28 cellular contexts compared by ENCODE assay signal in the genomic region with DNA sequence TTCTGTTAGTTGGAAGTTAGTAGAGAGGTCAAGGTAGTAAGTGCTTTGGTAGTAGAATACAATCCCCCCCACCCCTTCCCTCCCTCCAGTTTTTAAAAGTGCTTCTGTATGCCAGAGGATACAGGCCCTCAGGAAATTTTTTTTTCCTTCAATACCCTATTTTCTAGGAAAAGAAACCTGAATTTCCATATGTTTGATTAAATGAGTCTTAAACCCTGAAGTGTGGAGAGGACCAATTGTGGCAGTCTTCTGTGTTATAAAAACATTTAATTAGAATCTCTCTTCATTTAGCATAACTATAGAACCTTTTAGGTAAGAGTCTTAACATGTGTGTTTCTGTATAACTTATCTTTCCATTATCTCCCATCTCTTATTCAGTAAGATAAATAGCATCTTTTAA.
"Had no signal": no experiment of that assay in that cellular context is flagged by ENCODE, and none has a peak within 500 bp of the region (broad histone marks: within the 10 kb centered on the region; RNA-seq: fewer than 3 reads in every experiment).

No MANE protein-coding gene starts in this region.

- H3K27me3 Mint-ChIP-seq: activated CD4-positive, alpha-beta memory T cell treated with anti-CD3 and anti-CD28 coated beads for 36 hours; activated CD4-positive, alpha-beta T cell treated with anti-CD3 and anti-CD28 coated beads, Interleukin-2, amount 10 ng/mL, durations not matched to agents 24 days and 14 days; activated naive CD8-positive, alpha-beta T cell treated with anti-CD3 and anti-CD28 coated beads, Interleukin-2, amount 50 U/mL, for 24 hours; activated T-cell treated with anti-CD3 and anti-CD28 coated beads, Interleukin-2, amount 50 U/mL, for 24 hours; central memory CD8-positive, alpha-beta T cell; progenitor cell of endocrine pancreas; T-helper 17 cell had no signal

- H3K4me3 Mint-ChIP-seq: activated CD4-positive, alpha-beta memory T cell treated with anti-CD3 and anti-CD28 coated beads for 36 hours; activated CD4-positive, alpha-beta T cell treated with anti-CD3 and anti-CD28 coated beads, Interleukin-2, amount 10 ng/mL, durations not matched to agents 24 days and 14 days; activated naive CD8-positive, alpha-beta T cell treated with anti-CD3 and anti-CD28 coated beads, Interleukin-2, amount 50 U/mL, for 24 hours; activated T-cell treated with anti-CD3 and anti-CD28 coated beads, Interleukin-2, amount 50 U/mL, for 24 hours; central memory CD8-positive, alpha-beta T cell; natural killer cell; T-helper 17 cell had no signal

- DNase-seq: activated CD4-positive, alpha-beta memory T cell treated with anti-CD3 and anti-CD28 coated beads for 36 hours; activated CD4-positive, alpha-beta T cell treated with anti-CD3 and anti-CD28 coated beads, Interleukin-2, amount 10 ng/mL, durations not matched to agents 24 days and 14 days; activated CD4-positive, CD25-positive, alpha-beta regulatory T cell treated with anti-CD3 and anti-CD28 coated beads, Interleukin-2, amount 50 U/mL, for 72 hours; activated CD8-positive, alpha-beta memory T cell treated with anti-CD3 and anti-CD28 coated beads, Interleukin-2, amount 50 U/mL, for 48 hours; activated gamma-delta T cell; activated naive CD4-positive, alpha-beta T cell treated with anti-CD3 and anti-CD28 coated beads, Interleukin-2, amount 50 U/mL, for 16 hours; activated naive CD8-positive, alpha-beta T cell treated with anti-CD3 and anti-CD28 coated beads, Interleukin-2, amount 50 U/mL, for 24 hours; activated T-cell treated with anti-CD3 and anti-CD28 coated beads, Interleukin-2, amount 50 U/mL, for 24 hours; amygdala; dermis blood vessel endothelial cell; effector CD4-positive, alpha-beta T cell; left lung; lower lobe of right lung; mesenchymal stem cell; natural killer cell; right lobe of liver; stimulated activated CD4-positive, alpha-beta T cell treated with anti-CD3 and anti-CD28 coated beads, Interleukin-12 subunit alpha, Interleukin-12 subunit beta, amount 100 ng/mL, for 4 hours; stimulated activated CD4-positive, alpha-beta T cell treated with anti-CD3 and anti-CD28 coated beads, Interleukin-4, amount 100 ng/mL, for 1 hour; stomach; T-helper 17 cell; T1000; thyroid gland; upper lobe of right lung; WERI-Rb-1 had no signal

- H3K4me3 ChIP-seq: left lung, lower lobe of right lung, right lobe of liver, stomach, thyroid gland, upper lobe of right lung had no signal

- H3K4me1 ChIP-seq: breast epithelium, lower lobe of right lung, right lobe of liver, upper lobe of right lung had no signal

- ATAC-seq: activated naive CD8-positive, alpha-beta T cell treated with anti-CD3 and anti-CD28 coated beads, Interleukin-2, amount 50 U/mL, for 24 hours; left lung; lower lobe of right lung; natural killer cell; right lobe of liver; T-helper 17 cell; upper lobe of right lung had no signal

- H3K36me3 Mint-ChIP-seq: natural killer cell had no signal

- H3K36me3 ChIP-seq: thyroid gland had no signal

- H3K27ac Mint-ChIP-seq: activated CD4-positive, alpha-beta memory T cell treated with anti-CD3 and anti-CD28 coated beads for 36 hours; activated CD4-positive, alpha-beta T cell treated with anti-CD3 and anti-CD28 coated beads, Interleukin-2, amount 10 ng/mL, durations not matched to agents 24 days and 14 days; activated naive CD8-positive, alpha-beta T cell treated with anti-CD3 and anti-CD28 coated beads, Interleukin-2, amount 50 U/mL, for 24 hours; natural killer cell had no signal

- H3K27me3 ChIP-seq: breast epithelium, left lung, neutrophil, right lobe of liver, stomach, thyroid gland, upper lobe of right lung had no signal

- H3K27ac ChIP-seq: left lung, lower lobe of right lung, right lobe of liver, stomach, thyroid gland, upper lobe of right lung, WERI-Rb-1 had no signal

- H3K9me3 ChIP-seq: breast epithelium, left lung, lower lobe of right lung, neutrophil, right lobe of liver, stomach, thyroid gland, upper lobe of right lung had no signal

- H3K9me3 Mint-ChIP-seq: activated CD4-positive, alpha-beta memory T cell treated with anti-CD3 and anti-CD28 coated beads for 36 hours; activated CD4-positive, alpha-beta T cell treated with anti-CD3 and anti-CD28 coated beads, Interleukin-2, amount 10 ng/mL, durations not matched to agents 24 days and 14 days; activated naive CD8-positive, alpha-beta T cell treated with anti-CD3 and anti-CD28 coated beads, Interleukin-2, amount 50 U/mL, for 24 hours; activated T-cell treated with anti-CD3 and anti-CD28 coated beads, Interleukin-2, amount 50 U/mL, for 24 hours; central memory CD8-positive, alpha-beta T cell; natural killer cell had no signal
